In genomic region chr20:48550814-48551213, GRCh38 we compare ENCODE assay signal across 22 cellular contexts.
"Had no signal": no experiment of that assay in that cellular context is flagged by ENCODE, and none has a peak within 500 bp of the region (broad histone marks: within the 10 kb centered on the region; RNA-seq: fewer than 3 reads in every experiment).

No MANE protein-coding gene starts in this region.

- H3K4me1 Mint-ChIP-seq: activated CD4-positive, alpha-beta memory T cell treated with anti-CD3 and anti-CD28 coated beads, Interleukin-2, amount 10 ng/mL, durations not matched to agents 7 days and 5 days; activated CD4-positive, alpha-beta T cell treated with anti-CD3 and anti-CD28 coated beads, Interleukin-2, amount 10 ng/mL, durations not matched to agents 24 days and 14 days; naive B cell had no signal

- DNase-seq: activated CD4-positive, alpha-beta memory T cell treated with anti-CD3 and anti-CD28 coated beads, Interleukin-2, amount 10 ng/mL, durations not matched to agents 7 days and 5 days; activated CD4-positive, alpha-beta T cell treated with anti-CD3 and anti-CD28 coated beads, Interleukin-2, amount 10 ng/mL, durations not matched to agents 24 days and 14 days; activated effector memory CD4-positive, alpha-beta T cell treated with Interleukin-2 at 50 U/mL for 16 hours; activated naive CD4-positive, alpha-beta T cell treated with anti-CD3 and anti-CD28 coated beads, Interleukin-2, amount 50 U/mL, for 16 hours; activated T-cell treated with anti-CD3 and anti-CD28 coated beads, Interleukin-2, amount 50 U/mL, for 72 hours; aorta; central memory CD4-positive, alpha-beta T cell; dermis blood vessel endothelial cell; effector memory CD4-positive, alpha-beta T cell; foreskin keratinocyte; kidney; naive B cell; retina; stimulated activated CD4-positive, alpha-beta T cell treated with anti-CD3 and anti-CD28 coated beads, Interleukin-4, amount 100 ng/mL, for 24 hours; stimulated activated naive CD4-positive, alpha-beta T cell treated with Interleukin-2 at 50 U/mL for 16 hours; upper lobe of right lung had no signal

- H3K9me3 Mint-ChIP-seq: activated CD4-positive, alpha-beta memory T cell treated with anti-CD3 and anti-CD28 coated beads, Interleukin-2, amount 10 ng/mL, durations not matched to agents 7 days and 5 days; activated CD4-positive, alpha-beta T cell treated with anti-CD3 and anti-CD28 coated beads, Interleukin-2, amount 10 ng/mL, durations not matched to agents 24 days and 14 days; activated T-cell treated with anti-CD3 and anti-CD28 coated beads, Interleukin-2, amount 50 U/mL, for 72 hours; naive B cell; neural progenitor cell had no signal

- H3K27ac ChIP-seq: foreskin keratinocyte, neural progenitor cell, upper lobe of right lung, VCaP had no signal

- H3K4me3 Mint-ChIP-seq: activated CD4-positive, alpha-beta memory T cell treated with anti-CD3 and anti-CD28 coated beads, Interleukin-2, amount 10 ng/mL, durations not matched to agents 7 days and 5 days; activated CD4-positive, alpha-beta T cell treated with anti-CD3 and anti-CD28 coated beads, Interleukin-2, amount 10 ng/mL, durations not matched to agents 24 days and 14 days; activated T-cell treated with anti-CD3 and anti-CD28 coated beads, Interleukin-2, amount 50 U/mL, for 72 hours had no signal

- ATAC-seq: activated CD4-positive, CD25-positive, alpha-beta regulatory T cell treated with anti-CD3 and anti-CD28 coated beads, Interleukin-2, amount 50 U/mL, for 24 hours; activated T-cell treated with anti-CD3 and anti-CD28 coated beads, Interleukin-2, amount 50 U/mL, for 72 hours; foreskin keratinocyte; left lobe of liver; upper lobe of right lung had no signal

- H3K27me3 ChIP-seq: foreskin keratinocyte, neural progenitor cell had no signal

- H3K4me3 ChIP-seq: lung, neural progenitor cell, upper lobe of right lung had no signal

- H3K36me3 Mint-ChIP-seq: naive B cell, neural progenitor cell had no signal

- H3K36me3 ChIP-seq: neural progenitor cell, upper lobe of right lung had no signal

- H3K27ac Mint-ChIP-seq: activated CD4-positive, alpha-beta memory T cell treated with anti-CD3 and anti-CD28 coated beads, Interleukin-2, amount 10 ng/mL, durations not matched to agents 7 days and 5 days; activated CD4-positive, alpha-beta T cell treated with anti-CD3 and anti-CD28 coated beads, Interleukin-2, amount 10 ng/mL, durations not matched to agents 24 days and 14 days; activated T-cell treated with anti-CD3 and anti-CD28 coated beads, Interleukin-2, amount 50 U/mL, for 72 hours; naive B cell; neural progenitor cell; progenitor cell of endocrine pancreas had no signal

- H3K4me1 ChIP-seq: foreskin keratinocyte, upper lobe of right lung had no signal

- H3K9me3 ChIP-seq: upper lobe of right lung had no signal
